In genomic region chr2:200863655-200864205, GRCh38 we compare ENCODE assay signal across 6 cellular contexts. TPM values are rescaled to one million over a fixed set of nuclear protein-coding genes. Genes with fewer than 3 reads are reported as not detected.
DNase-seq lines count a peak whose midpoint lies in the region; TF ChIP-seq lines count a peak whose summit lies in the region.

No MANE protein-coding gene starts in this region.

- H3K4me3 Mint-ChIP-seq in progenitor cell of endocrine pancreas (ENCODE audit: low read depth): peak overlapping the region; percentile 99

- peaks cover 26% of the 10 kb centered on the region for H3K4me1 Mint-ChIP-seq in progenitor cell of endocrine pancreas (ENCODE audit: low read depth)

- H3K4me3 ChIP-seq in LNCaP clone FGC (ENCODE audit: low read depth, low read length): peak overlapping the region; percentile 82
- peak overlapping the region; percentile 51 to 100 (median 94) for H3K4me3 ChIP-seq in dorsolateral prefrontal cortex

- peak overlapping the region; percentile 100 for H3K27ac Mint-ChIP-seq in progenitor cell of endocrine pancreas

- H3K27ac ChIP-seq in dorsolateral prefrontal cortex: peak overlapping the region; percentile 99 to 100 (median 100)

- peaks cover 18% of the 10 kb centered on the region for H3K36me3 Mint-ChIP-seq in progenitor cell of endocrine pancreas (ENCODE audit: insufficient read depth)

- DNase-seq in DMS53 (lab: John Stamatoyannopoulos, UW) (peak; percentile 69), DMS53 treated with DMSO at 0.1 percent for 48 hours (lab: John Stamatoyannopoulos, UW; ENCODE audit: unreplicated experiment) (no peak), LNCaP clone FGC (ENCODE audit: low read depth) (no peak), dorsolateral prefrontal cortex (peak in 1 of 10 donors; percentile 30), progenitor cell of endocrine pancreas (ENCODE audit: low spot score, unreplicated experiment) (no peak), hepatic stellate cell (ENCODE audit: low spot score) (no peak)

- H3K27me3 ChIP-seq in dorsolateral prefrontal cortex: no peaks in the 10 kb centered on the region

- no peaks in the 10 kb centered on the region for H3K9me3 Mint-ChIP-seq in progenitor cell of endocrine pancreas (ENCODE audit: low read depth)

- no peak for TF ChIP-seq CTCF in LNCaP clone FGC (IDR thresholded peaks at IDR 0.05; ENCODE audit: control insufficient read depth, extremely low read depth, insufficient read depth)
- TF ChIP-seq CTCF in dorsolateral prefrontal cortex (IDR thresholded peaks at IDR 0.05 in 54 of 56, conservative IDR thresholded peaks at IDR 0.05 in 2 of 56; ENCODE audit: low read depth in 1 of 56, partially characterized antibody in 56 of 56): peak in 1 of 56 donors; percentile 4
- TF ChIP-seq CTCF in progenitor cell of endocrine pancreas (IDR thresholded peaks at IDR 0.05; ENCODE audit: unreplicated experiment): no peak

- H3K27me3 Mint-ChIP-seq in progenitor cell of endocrine pancreas: no peaks in the 10 kb centered on the region

- intact Hi-C loops in dorsolateral prefrontal cortex (cut with DNase I): loop anchor here (1.0 to 10.0 kb wide), 6 partner anchors 25 to 556 kb away; partner anchors contain the start of genes BZW1 (in 2 of the 2), NIF3L1 (in 2 of the 2), PPIL3 (in 2 of the 2) and SPATS2L (in 1 of the 2)

RNA-seq across cellular contexts. Expression of gene CLK1, which starts 0.7 kb away (rescaled TPM):
- total RNA-seq in dorsolateral prefrontal cortex: 100 to 1,000 TPM; 115 to 437 (median 174) TPM
- 128 and 129 TPM in 2 replicates for total RNA-seq in progenitor cell of endocrine pancreas

RNA-seq across cellular contexts. Expression of gene PPIL3, which starts 25.1 kb away (rescaled TPM):
- total RNA-seq in dorsolateral prefrontal cortex (10 to 100 TPM; 16.4 to 56.9 (median 33.7) TPM), progenitor cell of endocrine pancreas (65.1 and 71.8 TPM in 2 replicates)

RNA-seq across cellular contexts. Expression of gene NIF3L1, which starts 25.4 kb away (rescaled TPM):
- total RNA-seq in dorsolateral prefrontal cortex (10 to 100 TPM; 16.7 to 46.3 (median 29.7) TPM), progenitor cell of endocrine pancreas (27.1 and 27.5 TPM in 2 replicates)

RNA-seq across cellular contexts. Expression of gene BZW1, which starts 52.0 kb away (rescaled TPM):
- total RNA-seq in dorsolateral prefrontal cortex (100 to 1,000 TPM in 98 of 120 experiments, 10 to 100 TPM in 22; 80.5 to 158 (median 116) TPM), progenitor cell of endocrine pancreas (246 and 248 TPM in 2 replicates)
